Comparison of ENCODE assay signal across 3 cellular contexts in genomic region chr14:32354716-32355115, GRCh38.
A peak's percentile ranks its signal among the peaks of the same experiment; 100 is the strongest.
TF ChIP-seq lines count a peak whose summit lies in the region.

No MANE protein-coding gene starts in this region.

TF ChIP-seq in K562, 482 proteins besides CTCF, POLR2A, EP300 and RAD21:
- no peak for TF ChIP-seq RERE (CRISPR knock-in tag; IDR thresholded peaks at IDR 0.05; ENCODE audit: borderline replicate concordance)
- peak; percentile 21; the same call in 1 of the 2 replicates for TF ChIP-seq NFIC (IDR thresholded peaks at IDR 0.05)

TF ChIP-seq in HepG2, 621 proteins besides CTCF, POLR2A, EP300 and RAD21:
- TF ChIP-seq TCF7 (IDR thresholded peaks at IDR 0.05; ENCODE audit: low read depth) (no peak), ZNF251 (CRISPR knock-in tag; IDR thresholded peaks at IDR 0.05) (no peak), MNT (IDR thresholded peaks at IDR 0.05) (0 out of 2 replicates have a peak, but pooled peaks have one; percentile 10), ZNF747 (CRISPR knock-in tag; IDR thresholded peaks at IDR 0.05; ENCODE audit: borderline replicate concordance) (no peak), ZBTB3 (CRISPR knock-in tag; IDR thresholded peaks at IDR 0.05; ENCODE audit: borderline replicate concordance, low read depth) (no peak), TOPORS (CRISPR knock-in tag; IDR thresholded peaks at IDR 0.05) (no peak), ZNF10 (CRISPR knock-in tag; IDR thresholded peaks at IDR 0.05; ENCODE audit: borderline replicate concordance, low read depth) (no peak), SIN3A (IDR thresholded peaks at IDR 0.05; ENCODE audit: borderline replicate concordance, low read depth, low read length) (no peak)

TF ChIP-seq in HEK293T, 16 proteins besides CTCF, POLR2A, EP300 and RAD21:
- TF ChIP-seq SP1 (IDR thresholded peaks at IDR 0.05) = no peak
- TF ChIP-seq NFRKB (IDR thresholded peaks at IDR 0.05) = no peak
- TF ChIP-seq ZNF384 (IDR thresholded peaks at IDR 0.05) = no peak
- no peak for TF ChIP-seq PKNOX1 (IDR thresholded peaks at IDR 0.05)
- TF ChIP-seq CTBP1 (IDR thresholded peaks at IDR 0.05; ENCODE audit: borderline replicate concordance) = no peak
- TF ChIP-seq LEF1 (IDR thresholded peaks at IDR 0.05; ENCODE audit: borderline replicate concordance) = no peak
- TF ChIP-seq FOXM1 (IDR thresholded peaks at IDR 0.05; ENCODE audit: borderline replicate concordance) = no peak
- no peak for TF ChIP-seq FOXK2 (IDR thresholded peaks at IDR 0.05)
- no peak for TF ChIP-seq TARDBP (IDR thresholded peaks at IDR 0.05)
- no peak for TF ChIP-seq HDGF (IDR thresholded peaks at IDR 0.05; ENCODE audit: borderline replicate concordance)
- no peak for TF ChIP-seq SUZ12 (IDR thresholded peaks at IDR 0.05)
